In the genomic region with DNA sequence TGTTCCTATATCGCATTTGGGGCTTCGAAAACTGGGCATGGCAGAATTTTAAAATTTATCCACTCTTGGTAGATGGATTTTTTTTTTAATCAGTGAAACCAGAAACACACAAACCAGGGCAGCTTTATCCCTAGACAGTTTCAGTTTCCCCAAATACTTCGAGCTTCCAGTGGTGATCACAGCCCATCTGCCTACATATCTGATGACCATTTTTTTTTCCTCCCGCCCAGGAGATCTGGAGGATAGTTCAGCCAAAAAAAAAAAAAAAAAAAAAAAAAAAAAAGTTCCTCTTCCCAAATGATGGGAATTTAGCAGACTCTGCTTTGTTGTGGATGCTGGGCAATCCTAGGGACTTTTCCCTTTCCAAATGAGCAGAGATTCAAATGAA, we compare ENCODE assay signal across 8 cellular contexts. TPM values are rescaled to one million over a fixed set of nuclear protein-coding genes. Genes with fewer than 3 reads are reported as not detected.
A peak's percentile ranks its signal among the peaks of the same experiment; 100 is the strongest.
DNase-seq lines count a peak whose midpoint lies in the region; ATAC-seq and TF ChIP-seq lines count a peak whose summit lies in the region.

No MANE protein-coding gene starts in this region.

- H3K36me3 Mint-ChIP-seq in activated naive CD4-positive, alpha-beta T cell treated with anti-CD3 and anti-CD28 coated beads for 36 hours (ENCODE audit: low read depth), result no peaks in the 10 kb centered on the region
- H3K36me3 Mint-ChIP-seq in activated naive CD4-positive, alpha-beta T cell treated with anti-CD3 and anti-CD28 coated beads, Interleukin-2, amount 50 U/mL, for 72 hours, result no peaks in the 10 kb centered on the region
- H3K36me3 Mint-ChIP-seq in chondrocyte (ENCODE audit: low read depth), result no peaks in the 10 kb centered on the region

- no peak overlapping the region for H4K91ac ChIP-seq in mesenchymal stem cell (ENCODE audit: low read length)

- no peak overlapping the region for H3K23ac ChIP-seq in mesenchymal stem cell (ENCODE audit: low read length in 2 of 2)

- H3K27ac Mint-ChIP-seq in activated naive CD4-positive, alpha-beta T cell treated with anti-CD3 and anti-CD28 coated beads for 36 hours, result no peak overlapping the region
- H3K27ac Mint-ChIP-seq in activated naive CD4-positive, alpha-beta T cell treated with anti-CD3 and anti-CD28 coated beads, Interleukin-2, amount 50 U/mL, for 72 hours, result no peak overlapping the region
- H3K27ac Mint-ChIP-seq in chondrocyte (ENCODE audit: unreplicated experiment), result peak overlapping the region; percentile 87

- no peak overlapping the region for H4K8ac ChIP-seq in mesenchymal stem cell (ENCODE audit: low read length)

- no peak overlapping the region for H3K18ac ChIP-seq in mesenchymal stem cell (ENCODE audit: low read depth in 1 of 2, low read length in 2 of 2)

- CTCF ChIA-PET in activated naive CD4-positive, alpha-beta T cell treated with anti-CD3 and anti-CD28 coated beads for 36 hours (lab: Charles Lee), result no interaction called here

- WGBS in mesenchymal stem cell, result 63% methylated on average over 1 of the region's 4 CpGs

- H3K27me3 ChIP-seq in mesenchymal stem cell (ENCODE audit: control insufficient read depth in 1 of 2, insufficient read depth in 1 of 2, low read length in 2 of 2) (no peaks in the 10 kb centered on the region), uterus (no peaks in the 10 kb centered on the region)

- ATAC-seq in activated naive CD4-positive, alpha-beta T cell treated with anti-CD3 and anti-CD28 coated beads, Interleukin-2, amount 50 U/mL, for 72 hours, result no peak
- ATAC-seq in left lobe of liver (no peak), GM21786 (IDR thresholded peaks at IDR 0.05; ENCODE audit: unreplicated experiment) (no peak)

- H3K14ac ChIP-seq in mesenchymal stem cell (ENCODE audit: low read length in 2 of 2), result no peak overlapping the region

- no peak for DNase-seq in activated naive CD4-positive, alpha-beta T cell treated with anti-CD3 and anti-CD28 coated beads for 36 hours
- DNase-seq in activated naive CD4-positive, alpha-beta T cell treated with anti-CD3 and anti-CD28 coated beads, Interleukin-2, amount 50 U/mL, for 72 hours (ENCODE audit: low spot score in 2 of 2), result no peak
- no peak for DNase-seq in chondrocyte (ENCODE audit: low spot score)
- DNase-seq in mesenchymal stem cell, result no peak
- no peak for DNase-seq in uterus
- no peak for DNase-seq in erythroblast (lab: John Stamatoyannopoulos, UW)
- no peak for DNase-seq in left lobe of liver (ENCODE audit: low spot score)

- H3K4me3 Mint-ChIP-seq in activated naive CD4-positive, alpha-beta T cell treated with anti-CD3 and anti-CD28 coated beads for 36 hours, result peak overlapping the region; percentile 51
- H3K4me3 Mint-ChIP-seq in chondrocyte (ENCODE audit: unreplicated experiment), result peak overlapping the region; percentile 89

- H3K79me1 ChIP-seq in mesenchymal stem cell (replicated peaks; ENCODE audit: low read length, poor library complexity, severe bottlenecking), result peaks cover 7% of the 10 kb centered on the region

- no peak overlapping the region for H2BK12ac ChIP-seq in mesenchymal stem cell (ENCODE audit: low read length in 2 of 2)

- no peak overlapping the region for H2AK5ac ChIP-seq in mesenchymal stem cell (ENCODE audit: low read length, severe bottlenecking)

- H2BK120ac ChIP-seq in mesenchymal stem cell (ENCODE audit: low read depth, low read length), result no peak overlapping the region

- H3K27ac ChIP-seq in mesenchymal stem cell (ENCODE audit: low read length, poor library complexity, severe bottlenecking), result no peak overlapping the region
- H3K27ac ChIP-seq in uterus, result peak overlapping the region; percentile 91 to 96

- TF ChIP-seq CTCF in chondrocyte (IDR thresholded peaks at IDR 0.05) (no peak), uterus (IDR thresholded peaks at IDR 0.05) (no peak)

- H3K4me2 ChIP-seq in mesenchymal stem cell (ENCODE audit: low read length, poor library complexity, severe bottlenecking), result peak overlapping the region; percentile 90

- peaks cover 50% of the 10 kb centered on the region for H3K27me3 Mint-ChIP-seq in activated naive CD4-positive, alpha-beta T cell treated with anti-CD3 and anti-CD28 coated beads for 36 hours (ENCODE audit: low read depth)
- no peaks in the 10 kb centered on the region for H3K27me3 Mint-ChIP-seq in chondrocyte (ENCODE audit: low read depth)

- H2BK5ac ChIP-seq in mesenchymal stem cell (ENCODE audit: low read depth, low read length, poor library complexity, severe bottlenecking), result no peak overlapping the region

- H3K4ac ChIP-seq in mesenchymal stem cell (ENCODE audit: low read depth in 1 of 2, low read length in 2 of 2), result no peak overlapping the region

- intact Hi-C loops in activated naive CD4-positive, alpha-beta T cell treated with anti-CD3 and anti-CD28 coated beads for 36 hours (cut with micrococcal nuclease), result no loop called here
- intact Hi-C loops in uterus (cut with DNase I; ENCODE audit: low total_unique reads), result no loop called here

- H3K9ac ChIP-seq in mesenchymal stem cell (ENCODE audit: low read length), result peak overlapping the region; percentile 92

- H3K9me3 ChIP-seq in mesenchymal stem cell (ENCODE audit: control insufficient read depth, low read length), result no peaks in the 10 kb centered on the region
- no peaks in the 10 kb centered on the region for H3K9me3 ChIP-seq in uterus

- peaks cover 4% of the 10 kb centered on the region for H3K4me1 Mint-ChIP-seq in activated naive CD4-positive, alpha-beta T cell treated with anti-CD3 and anti-CD28 coated beads for 36 hours (ENCODE audit: low read depth)
- peaks cover 29% of the 10 kb centered on the region for H3K4me1 Mint-ChIP-seq in chondrocyte (ENCODE audit: low read depth)

- H3K36me3 ChIP-seq in mesenchymal stem cell (ENCODE audit: control insufficient read depth in 1 of 2, insufficient read depth in 2 of 2, low read depth in 1 of 2, low read length in 2 of 2) (peaks cover 0 to 3% of the 10 kb centered on the region in 2 experiments), uterus (no peaks in the 10 kb centered on the region)

- no peak overlapping the region for H2BK15ac ChIP-seq in mesenchymal stem cell (ENCODE audit: low read depth, poor library complexity, severe bottlenecking)

- no peak overlapping the region for H2AFZ ChIP-seq in mesenchymal stem cell (ENCODE audit: low read depth, low read length)

- TF ChIP-seq POLR2A in uterus (IDR thresholded peaks at IDR 0.05) (no peak), erythroblast (IDR thresholded peaks at IDR 0.05; ENCODE audit: low read length) (no peak)

- H3K9me3 Mint-ChIP-seq in activated naive CD4-positive, alpha-beta T cell treated with anti-CD3 and anti-CD28 coated beads for 36 hours, result no peaks in the 10 kb centered on the region
- H3K9me3 Mint-ChIP-seq in activated naive CD4-positive, alpha-beta T cell treated with anti-CD3 and anti-CD28 coated beads, Interleukin-2, amount 50 U/mL, for 72 hours, result no peaks in the 10 kb centered on the region
- H3K9me3 Mint-ChIP-seq in chondrocyte (ENCODE audit: low read depth), result no peaks in the 10 kb centered on the region

- H3K4me1 ChIP-seq in mesenchymal stem cell (ENCODE audit: control insufficient read depth, insufficient read depth, low read depth, low read length) (peaks cover 5% of the 10 kb centered on the region), uterus (no peaks in the 10 kb centered on the region)

- H3K4me3 ChIP-seq in mesenchymal stem cell (ENCODE audit: insufficient read depth in 1 of 2, low read depth in 1 of 2, low read length in 2 of 2), result peak overlapping the region in 1 of 2 experiments; percentile 91
- peak overlapping the region; percentile 83 to 87 for H3K4me3 ChIP-seq in uterus

RNA-seq across cellular contexts. Expression of gene TBC1D9, which starts 1.0 kb away (rescaled TPM):
- under 1 TPM in 1 of 2 experiments, not detected in 1; 0.12 TPM for total RNA-seq in activated naive CD4-positive, alpha-beta T cell treated with anti-CD3 and anti-CD28 coated beads for 36 hours
- total RNA-seq in activated naive CD4-positive, alpha-beta T cell treated with anti-CD3 and anti-CD28 coated beads, Interleukin-2, amount 50 U/mL, for 72 hours, result under 1 TPM in 1 of 2 donors, not detected in 1; 0.04 TPM
- 40.5 to 46.5 TPM (median 42.0 TPM) in 3 replicates for total RNA-seq in chondrocyte
- polyA plus RNA-seq in mesenchymal stem cell (2013, experiment 1 of 2), result 12.6 TPM
- polyA plus RNA-seq in mesenchymal stem cell (2013, experiment 2 of 2), result 12.3 TPM
- 10 to 100 TPM in 3 of 4 donors, 1 to 10 TPM in 1; 3.8 to 48.8 (median 13.3) TPM for total RNA-seq in uterus
- 7.5 TPM for total RNA-seq in left lobe of liver
